In genomic region chr9:132744881-132745761, GRCh38 we compare ENCODE assay signal across 12 cellular contexts.
DNase-seq lines count a peak whose midpoint lies in the region; ATAC-seq and TF ChIP-seq lines count a peak whose summit lies in the region.
"Had no signal": no experiment of that assay in that cellular context is flagged by ENCODE, and none has a peak within 500 bp of the region (broad histone marks: within the 10 kb centered on the region; RNA-seq: fewer than 3 reads in every experiment).

No MANE protein-coding gene starts in this region.

- H3K79me2 ChIP-seq in neural cell (replicated peaks; ENCODE audit: insufficient read depth, low read length): no peaks in the 10 kb centered on the region

- peaks cover 11% of the 10 kb centered on the region for H3K27me3 ChIP-seq in neural cell (ENCODE audit: insufficient read depth, low read depth, low read length)

- H3K36me3 ChIP-seq in neural cell (ENCODE audit: insufficient read depth, low read length): no peaks in the 10 kb centered on the region

- peak; percentile 41 for DNase-seq in DMS 273 (lab: John Stamatoyannopoulos, UW; ENCODE audit: unreplicated experiment)
- no peak for DNase-seq in DMS 273 treated with DMSO at 0.1 percent for 48 hours (lab: John Stamatoyannopoulos, UW)
- peak; percentile 23 for DNase-seq in NCI-H510A treated with DMSO at 0.1 percent for 48 hours (lab: John Stamatoyannopoulos, UW)
- DNase-seq in glutamatergic neuron: peak; percentile 42
- no peak for DNase-seq in GF-D8 (lab: John Stamatoyannopoulos, UW)
- DNase-seq in NCI-H2029 treated with DMSO at 0.1 percent for 48 hours (lab: John Stamatoyannopoulos, UW): no peak
- DNase-seq: Kasumi-1; stimulated activated naive CD8-positive, alpha-beta T cell treated with anti-CD3 and anti-CD28 coated beads, Interleukin-15, amount 100 ng/mL, for 72 hours; T-helper 9 cell had no signal

- H3K27me3 Mint-ChIP-seq in glutamatergic neuron (ENCODE audit: unreplicated experiment): peaks cover 6% of the 10 kb centered on the region

- peak overlapping the region; percentile 29 for H3K4me2 ChIP-seq in neural cell (ENCODE audit: low read length)

- H3K4me1 Mint-ChIP-seq in glutamatergic neuron (ENCODE audit: low read depth, unreplicated experiment): peaks cover 19% of the 10 kb centered on the region
- H3K4me1 Mint-ChIP-seq: stimulated activated naive CD8-positive, alpha-beta T cell treated with anti-CD3 and anti-CD28 coated beads, Interleukin-15, amount 100 ng/mL, for 72 hours had no signal

- H3K27ac Mint-ChIP-seq in glutamatergic neuron (ENCODE audit: unreplicated experiment): peak overlapping the region; percentile 7
- H3K27ac Mint-ChIP-seq: stimulated activated naive CD8-positive, alpha-beta T cell treated with anti-CD3 and anti-CD28 coated beads, Interleukin-15, amount 100 ng/mL, for 72 hours had no signal

- no peaks in the 10 kb centered on the region for H4K20me1 ChIP-seq in neural cell (ENCODE audit: insufficient read depth)

- ATAC-seq in GM21529 (IDR thresholded peaks at IDR 0.05; ENCODE audit: unreplicated experiment): no peak
- ATAC-seq: stimulated activated naive CD8-positive, alpha-beta T cell treated with anti-CD3 and anti-CD28 coated beads, Interleukin-15, amount 100 ng/mL, for 72 hours had no signal

- no peak overlapping the region for H2AFZ ChIP-seq in neural cell (ENCODE audit: low read depth, low read length)

- H3K9me3 Mint-ChIP-seq in glutamatergic neuron (ENCODE audit: unreplicated experiment): no peaks in the 10 kb centered on the region
- H3K9me3 Mint-ChIP-seq: stimulated activated naive CD8-positive, alpha-beta T cell treated with anti-CD3 and anti-CD28 coated beads, Interleukin-15, amount 100 ng/mL, for 72 hours had no signal

- no peaks in the 10 kb centered on the region for H3K36me3 Mint-ChIP-seq in glutamatergic neuron (ENCODE audit: unreplicated experiment)

- H3K9ac ChIP-seq in neural cell (ENCODE audit: low read length): peak overlapping the region; percentile 48

- TF ChIP-seq CTCF in glutamatergic neuron (IDR thresholded peaks at IDR 0.05; ENCODE audit: partially characterized antibody, unreplicated experiment) (no peak), neural cell (IDR thresholded peaks at IDR 0.05; ENCODE audit: poor library complexity, severe bottlenecking) (no peak)

- no peaks in the 10 kb centered on the region for H3K9me3 ChIP-seq in neural cell (ENCODE audit: low read length)

- peak overlapping the region; percentile 60 for H3K27ac ChIP-seq in neural cell (ENCODE audit: low read length)
- H3K27ac ChIP-seq: 22Rv1 had no signal

- TF ChIP-seq RAD21 in neural cell (conservative IDR thresholded peaks at IDR 0.05): no peak

- H3K4me3 Mint-ChIP-seq in glutamatergic neuron (ENCODE audit: unreplicated experiment): peak overlapping the region; percentile 80

- H3F3A ChIP-seq in neural cell (ENCODE audit: insufficient read depth, low read length, poor library complexity, severe bottlenecking): no peaks in the 10 kb centered on the region

- peak; percentile 54 for TF ChIP-seq EP300 in neural cell (conservative IDR thresholded peaks at IDR 0.05; ENCODE audit: poor library complexity, severe bottlenecking)

- peak overlapping the region; percentile 50 for H3K4me3 ChIP-seq in neural cell (ENCODE audit: low read length)

- H3K9me2 ChIP-seq in neural cell (ENCODE audit: insufficient read depth, low read length): no peaks in the 10 kb centered on the region

TF ChIP-seq in neural cell, 6 proteins besides CTCF, POLR2A, EP300 and RAD21:
- TF ChIP-seq MXI1 (conservative IDR thresholded peaks at IDR 0.05; ENCODE audit: poor library complexity, severe bottlenecking): peak; percentile 25
- TF ChIP-seq REST (IDR thresholded peaks at IDR 0.05; ENCODE audit: borderline replicate concordance): no peak
- TF ChIP-seq SMC3 (conservative IDR thresholded peaks at IDR 0.05; ENCODE audit: poor library complexity): no peak
TF ChIP-seq in neural cell: peak in this region for 1.

Comparison
In these comparisons a context has a peak if more than half of its experiments do, and no peak if none do; other contexts are left out.
1. DNase-seq: peak in DMS 273 (single experiment), NCI-H510A treated with DMSO at 0.1 percent for 48 hours (single experiment) and glutamatergic neuron (single experiment); none in DMS 273 treated with DMSO at 0.1 percent for 48 hours (single experiment), GF-D8 (single experiment) and NCI-H2029 treated with DMSO at 0.1 percent for 48 hours (single experiment).